14 cellular contexts compared by ENCODE assay signal in the genomic region with DNA sequence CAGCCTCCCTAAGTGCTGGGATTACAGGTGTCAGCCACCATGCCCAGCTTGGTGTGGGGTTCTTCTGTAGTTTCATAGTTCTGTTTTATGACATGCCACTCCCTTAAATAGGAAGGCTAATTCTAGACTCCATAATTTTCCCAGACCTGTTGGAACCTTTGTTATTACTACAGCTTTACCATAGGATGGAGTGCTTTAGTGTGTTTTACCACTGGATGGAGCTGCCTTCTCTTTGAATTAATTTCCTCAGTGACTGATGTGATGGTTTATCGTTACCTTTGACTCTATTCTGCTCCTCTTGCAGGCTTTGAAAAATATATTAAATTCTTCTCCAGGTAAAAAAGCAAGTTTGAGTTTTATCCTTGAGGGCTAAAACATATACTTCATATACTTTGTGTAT.
DNase-seq lines count a peak whose midpoint lies in the region; ATAC-seq and TF ChIP-seq lines count a peak whose summit lies in the region.
"Had no signal": no experiment of that assay in that cellular context is flagged by ENCODE, and none has a peak within 500 bp of the region (broad histone marks: within the 10 kb centered on the region; RNA-seq: fewer than 3 reads in every experiment).

No MANE protein-coding gene starts in this region.

- H3K9me3 ChIP-seq in BE2C (no peaks in the 10 kb centered on the region), hepatocyte (ENCODE audit: low read depth) (no peaks in the 10 kb centered on the region), ovary (no peaks in the 10 kb centered on the region)
- H3K9me3 ChIP-seq: SJSA1 had no signal

- TF ChIP-seq EP300 in Ishikawa (IDR thresholded peaks at IDR 0.05; ENCODE audit: borderline replicate concordance): no peak
- no peak for TF ChIP-seq EP300 in ovary (IDR thresholded peaks at IDR 0.05)

- no peak for ATAC-seq in HG02571 (IDR thresholded peaks at IDR 0.05; ENCODE audit: unreplicated experiment)
- ATAC-seq: naive thymus-derived CD8-positive, alpha-beta T cell had no signal

- TF ChIP-seq POLR2A in ovary (IDR thresholded peaks at IDR 0.05): no peak

- H4K20me1 ChIP-seq in hepatocyte (ENCODE audit: insufficient read depth, poor library complexity, severe bottlenecking): no peaks in the 10 kb centered on the region

- H3K36me3 ChIP-seq in BE2C (no peaks in the 10 kb centered on the region), hepatocyte (replicated peaks; ENCODE audit: insufficient read depth, low read depth) (no peaks in the 10 kb centered on the region), ovary (no peaks in the 10 kb centered on the region)
- H3K36me3 ChIP-seq: SJSA1 had no signal

- no peaks in the 10 kb centered on the region for H3K27me3 ChIP-seq in BE2C
- H3K27me3 ChIP-seq in hepatocyte: no peaks in the 10 kb centered on the region
- H3K27me3 ChIP-seq in ovary: no peaks in the 10 kb centered on the region
- H3K27me3 ChIP-seq: SJSA1 had no signal

- in situ Hi-C loops in astrocyte of the cerebellum (cut with HindIII; ENCODE audit: low sequenced_read_pairs): no loop called here

- H3K4me3 ChIP-seq in BE2C (ENCODE audit: low read depth, low read length): no peak overlapping the region
- no peak overlapping the region for H3K4me3 ChIP-seq in astrocyte of the cerebellum (ENCODE audit: low read depth, low read length)
- H3K4me3 ChIP-seq in hepatocyte: no peak overlapping the region
- no peak overlapping the region for H3K4me3 ChIP-seq in ovary
- H3K4me3 ChIP-seq: SJSA1 had no signal

- peak; percentile 21 for TF ChIP-seq CTCF in BE2C (IDR thresholded peaks at IDR 0.05; ENCODE audit: low read depth, low read length)
- peak; percentile 5 for TF ChIP-seq CTCF in astrocyte of the cerebellum (IDR thresholded peaks at IDR 0.05; ENCODE audit: low read depth, low read length, missing control alignments)
- peak; percentile 34 for TF ChIP-seq CTCF in hepatocyte (IDR thresholded peaks at IDR 0.05; ENCODE audit: poor library complexity)
- TF ChIP-seq CTCF in ovary (IDR thresholded peaks at IDR 0.05): no peak

- TF ChIP-seq RAD21 in Ishikawa (IDR thresholded peaks at IDR 0.05; ENCODE audit: low read depth): peak; percentile 27

- H2AFZ ChIP-seq in hepatocyte: no peak overlapping the region

- no peaks in the 10 kb centered on the region for H3K9me2 ChIP-seq in hepatocyte (replicated peaks; ENCODE audit: insufficient read depth)

- no peaks in the 10 kb centered on the region for H3K4me1 ChIP-seq in BE2C
- H3K4me1 ChIP-seq in hepatocyte (ENCODE audit: insufficient read depth): no peaks in the 10 kb centered on the region
- H3K4me1 ChIP-seq in ovary (ENCODE audit: insufficient read depth): no peaks in the 10 kb centered on the region
- H3K4me1 ChIP-seq: SJSA1 had no signal

- intact Hi-C loops in ovary (cut with DNase I): no loop called here

- WGBS in hepatocyte (ENCODE audit: low lambda C conversion rate, missing lambda C conversion rate): 74% methylated on average over 1 of the region's 1 CpG
- 85 to 92% (median 87%) methylated on average over 1 of the region's 1 CpG for WGBS in ovary, 3 donors

- DNase-seq in BE2C: no peak
- DNase-seq in astrocyte of the cerebellum (ENCODE audit: low read depth): no peak
- no peak for DNase-seq in hepatocyte (ENCODE audit: low spot score)
- DNase-seq in ovary: no peak
- DNase-seq in COR-L47 (lab: John Stamatoyannopoulos, UW): no peak
- no peak for DNase-seq in SK-N-DZ (ENCODE audit: low spot score)
- DNase-seq: activated B cell treated with CpG ODN at 0.5 μM for 24 hours; CD4-positive, CD25-positive, alpha-beta regulatory T cell; GF-D8; naive thymus-derived CD8-positive, alpha-beta T cell; NCI-H524 had no signal

- H3K27ac ChIP-seq in hepatocyte (no peak overlapping the region), ovary (no peak overlapping the region)
- H3K27ac ChIP-seq: SJSA1 had no signal

- no peaks in the 10 kb centered on the region for H3K79me2 ChIP-seq in hepatocyte

- H3K4me2 ChIP-seq in hepatocyte: no peak overlapping the region

TF ChIP-seq in Ishikawa, 13 proteins besides CTCF, POLR2A, EP300 and RAD21:
- no peak for TF ChIP-seq YY1 (IDR thresholded peaks at IDR 0.05; ENCODE audit: low read depth)
- TF ChIP-seq FOXM1 (IDR thresholded peaks at IDR 0.05; ENCODE audit: borderline replicate concordance, low read depth): no peak
- TF ChIP-seq NFIC (IDR thresholded peaks at IDR 0.05): no peak
- TF ChIP-seq, protein P1, sequence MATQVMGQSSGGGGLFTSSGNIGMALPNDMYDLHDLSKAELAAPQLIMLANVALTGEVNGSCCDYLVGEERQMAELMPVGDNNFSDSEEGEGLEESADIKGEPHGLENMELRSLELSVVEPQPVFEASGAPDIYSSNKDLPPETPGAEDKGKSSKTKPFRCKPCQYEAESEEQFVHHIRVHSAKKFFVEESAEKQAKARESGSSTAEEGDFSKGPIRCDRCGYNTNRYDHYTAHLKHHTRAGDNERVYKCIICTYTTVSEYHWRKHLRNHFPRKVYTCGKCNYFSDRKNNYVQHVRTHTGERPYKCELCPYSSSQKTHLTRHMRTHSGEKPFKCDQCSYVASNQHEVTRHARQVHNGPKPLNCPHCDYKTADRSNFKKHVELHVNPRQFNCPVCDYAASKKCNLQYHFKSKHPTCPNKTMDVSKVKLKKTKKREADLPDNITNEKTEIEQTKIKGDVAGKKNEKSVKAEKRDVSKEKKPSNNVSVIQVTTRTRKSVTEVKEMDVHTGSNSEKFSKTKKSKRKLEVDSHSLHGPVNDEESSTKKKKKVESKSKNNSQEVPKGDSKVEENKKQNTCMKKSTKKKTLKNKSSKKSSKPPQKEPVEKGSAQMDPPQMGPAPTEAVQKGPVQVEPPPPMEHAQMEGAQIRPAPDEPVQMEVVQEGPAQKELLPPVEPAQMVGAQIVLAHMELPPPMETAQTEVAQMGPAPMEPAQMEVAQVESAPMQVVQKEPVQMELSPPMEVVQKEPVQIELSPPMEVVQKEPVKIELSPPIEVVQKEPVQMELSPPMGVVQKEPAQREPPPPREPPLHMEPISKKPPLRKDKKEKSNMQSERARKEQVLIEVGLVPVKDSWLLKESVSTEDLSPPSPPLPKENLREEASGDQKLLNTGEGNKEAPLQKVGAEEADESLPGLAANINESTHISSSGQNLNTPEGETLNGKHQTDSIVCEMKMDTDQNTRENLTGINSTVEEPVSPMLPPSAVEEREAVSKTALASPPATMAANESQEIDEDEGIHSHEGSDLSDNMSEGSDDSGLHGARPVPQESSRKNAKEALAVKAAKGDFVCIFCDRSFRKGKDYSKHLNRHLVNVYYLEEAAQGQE (IDR thresholded peaks at IDR 0.05; ENCODE audit: low read depth): no peak
- no peak for TF ChIP-seq ZBTB7A (IDR thresholded peaks at IDR 0.05; ENCODE audit: low read depth)
- no peak for TF ChIP-seq TEAD4 (IDR thresholded peaks at IDR 0.05)

Comparison
In these comparisons a context has a peak if more than half of its experiments do, and no peak if none do; other contexts are left out.
1. CTCF ChIP-seq: peak in BE2C (single experiment), astrocyte of the cerebellum (single experiment) and hepatocyte (single experiment); none in ovary (0 of 3).